Comparison of ENCODE assay signal across 6 cellular contexts in genomic region chr12:55818140-55818728, GRCh38. TPM values are rescaled to one million over a fixed set of nuclear protein-coding genes. Genes with fewer than 3 reads are reported as not detected.
DNase-seq lines count a peak whose midpoint lies in the region; ATAC-seq and TF ChIP-seq lines count a peak whose summit lies in the region.

No MANE protein-coding gene starts in this region.

- peak overlapping the region; percentile 59 for H3K4me3 ChIP-seq in GM12865 (ENCODE audit: low read depth, low read length)
- peak overlapping the region; percentile 96 to 100 for H3K4me3 ChIP-seq in mucosa of rectum (ENCODE audit: low read length in 2 of 2)

- H3K9ac ChIP-seq in mucosa of rectum (ENCODE audit: low read depth in 1 of 2, low read length in 2 of 2), result peak overlapping the region; percentile 85 to 91

- intact Hi-C loops in activated T-helper 2 cell treated with anti-CD3 and anti-CD28 coated beads, Interferon-gamma antibody, Interleukin-2, Interleukin-4, amounts not matched to agents 10 μg/mL and 5 μg/mL and 100 μg/mL, durations not matched to agents 14 hours and 24 hours and 36 hours (cut with micrococcal nuclease), result loop anchor here (5.0 kb wide), 2 partner anchors 224 to 836 kb away; partner anchors contain the start of genes RPS26 and TESPA1

- no peak for TF ChIP-seq CTCF in GM12865 (IDR thresholded peaks at IDR 0.05; ENCODE audit: insufficient read depth, low read depth, low read length, missing control alignments)

- H3K4me1 ChIP-seq in mucosa of rectum (ENCODE audit: control insufficient read depth in 2 of 2, insufficient read depth in 2 of 2, low read length in 2 of 2), result peaks cover 20% of the 10 kb centered on the region in 2 donors

- peak overlapping the region; percentile 83 to 86 for H3K27ac ChIP-seq in mucosa of rectum (ENCODE audit: low read depth in 2 of 2, low read length in 2 of 2)

- H3K36me3 Mint-ChIP-seq in activated T-helper 2 cell treated with anti-CD3 and anti-CD28 coated beads, Interferon-gamma antibody, Interleukin-2, Interleukin-4, amounts not matched to agents 10 μg/mL and 5 μg/mL and 100 μg/mL, durations not matched to agents 14 hours and 24 hours and 36 hours (ENCODE audit: low read depth), result peaks cover 57% of the 10 kb centered on the region

- H3K4me3 Mint-ChIP-seq in activated T-helper 2 cell treated with anti-CD3 and anti-CD28 coated beads, Interferon-gamma antibody, Interleukin-2, Interleukin-4, amounts not matched to agents 10 μg/mL and 5 μg/mL and 100 μg/mL, durations not matched to agents 14 hours and 24 hours and 36 hours (ENCODE audit: low read depth), result no peak overlapping the region

- peak; percentile 27 for ATAC-seq in HG02938 (IDR thresholded peaks at IDR 0.05; ENCODE audit: unreplicated experiment)

- no peaks in the 10 kb centered on the region for H3K9me3 ChIP-seq in mucosa of rectum (ENCODE audit: control insufficient read depth in 2 of 2, low read length in 2 of 2)

- no peak for DNase-seq in GM12865 (ENCODE audit: low read depth)
- no peak for DNase-seq in activated T-helper 2 cell treated with anti-CD3 and anti-CD28 coated beads, Interferon-gamma antibody, Interleukin-2, Interleukin-4, amounts not matched to agents 10 μg/mL and 5 μg/mL and 100 μg/mL, durations not matched to agents 14 hours and 24 hours and 36 hours (ENCODE audit: low spot score)
- DNase-seq in midbrain (lab: John Stamatoyannopoulos, UW), result no peak
- DNase-seq in MV-4-11 (lab: John Stamatoyannopoulos, UW), result no peak

- H3K4me1 Mint-ChIP-seq in activated T-helper 2 cell treated with anti-CD3 and anti-CD28 coated beads, Interferon-gamma antibody, Interleukin-2, Interleukin-4, amounts not matched to agents 10 μg/mL and 5 μg/mL and 100 μg/mL, durations not matched to agents 14 hours and 24 hours and 36 hours (ENCODE audit: low read depth), result peaks cover 25% of the 10 kb centered on the region

- no peaks in the 10 kb centered on the region for H3K27me3 ChIP-seq in mucosa of rectum (ENCODE audit: control insufficient read depth in 2 of 2, insufficient read depth in 2 of 2, low read length in 2 of 2)

- H3K9me3 Mint-ChIP-seq in activated T-helper 2 cell treated with anti-CD3 and anti-CD28 coated beads, Interferon-gamma antibody, Interleukin-2, Interleukin-4, amounts not matched to agents 10 μg/mL and 5 μg/mL and 100 μg/mL, durations not matched to agents 14 hours and 24 hours and 36 hours, result no peaks in the 10 kb centered on the region

- peaks cover 35 to 38% of the 10 kb centered on the region in 2 donors for H3K36me3 ChIP-seq in mucosa of rectum (ENCODE audit: control insufficient read depth in 2 of 2, insufficient read depth in 2 of 2, low read length in 2 of 2)

- peak overlapping the region; percentile 43 for H3K27ac Mint-ChIP-seq in activated T-helper 2 cell treated with anti-CD3 and anti-CD28 coated beads, Interferon-gamma antibody, Interleukin-2, Interleukin-4, amounts not matched to agents 10 μg/mL and 5 μg/mL and 100 μg/mL, durations not matched to agents 14 hours and 24 hours and 36 hours

- H3K27me3 Mint-ChIP-seq in activated T-helper 2 cell treated with anti-CD3 and anti-CD28 coated beads, Interferon-gamma antibody, Interleukin-2, Interleukin-4, amounts not matched to agents 10 μg/mL and 5 μg/mL and 100 μg/mL, durations not matched to agents 14 hours and 24 hours and 36 hours (ENCODE audit: low read depth), result no peaks in the 10 kb centered on the region

RNA-seq across cellular contexts. Expression of gene ORMDL2, which starts 0.4 kb away (rescaled TPM):
- total RNA-seq in activated T-helper 2 cell treated with anti-CD3 and anti-CD28 coated beads, Interferon-gamma antibody, Interleukin-2, Interleukin-4, amounts not matched to agents 10 μg/mL and 5 μg/mL and 100 μg/mL, durations not matched to agents 14 hours and 24 hours and 36 hours, result 58.6 and 59.2 TPM in 2 replicates

RNA-seq across cellular contexts. Expression of gene SARNP, which starts 0.7 kb away (rescaled TPM):
- 78.3 and 82.2 TPM in 2 replicates for total RNA-seq in activated T-helper 2 cell treated with anti-CD3 and anti-CD28 coated beads, Interferon-gamma antibody, Interleukin-2, Interleukin-4, amounts not matched to agents 10 μg/mL and 5 μg/mL and 100 μg/mL, durations not matched to agents 14 hours and 24 hours and 36 hours

RNA-seq across cellular contexts. Expression of gene DNAJC14, which starts 11.2 kb away (rescaled TPM):
- 34.8 and 35.2 TPM in 2 replicates for total RNA-seq in activated T-helper 2 cell treated with anti-CD3 and anti-CD28 coated beads, Interferon-gamma antibody, Interleukin-2, Interleukin-4, amounts not matched to agents 10 μg/mL and 5 μg/mL and 100 μg/mL, durations not matched to agents 14 hours and 24 hours and 36 hours

RNA-seq across cellular contexts. Expression of gene MMP19, which starts 24.5 kb away (rescaled TPM):
- total RNA-seq in activated T-helper 2 cell treated with anti-CD3 and anti-CD28 coated beads, Interferon-gamma antibody, Interleukin-2, Interleukin-4, amounts not matched to agents 10 μg/mL and 5 μg/mL and 100 μg/mL, durations not matched to agents 14 hours and 24 hours and 36 hours, result not detected in 2 replicates
